24 cellular contexts compared by ENCODE assay signal in genomic region chrY:2907311-2907870, GRCh38. TPM values are rescaled to one million over a fixed set of nuclear protein-coding genes. Genes with fewer than 3 reads are reported as not detected.
DNase-seq lines count a peak whose midpoint lies in the region; TF ChIP-seq lines count a peak whose summit lies in the region.
"Had no signal": no experiment of that assay in that cellular context is flagged by ENCODE, and none has a peak within 500 bp of the region (broad histone marks: within the 10 kb centered on the region; RNA-seq: fewer than 3 reads in every experiment).

No MANE protein-coding gene starts in this region.

- 62% methylated on average over 3 of the region's 3 CpGs; no CpG with 5 or more reads in 1 of the 2 donors for whole genome bisulfite sequencing in esophagus squamous epithelium, 2 donors

- CTCF ChIA-PET in AG04449 (lab: Yijun Ruan, JAX) = no interaction called here

- no peak overlapping the region for H3K27ac ChIP-seq in esophagus squamous epithelium
- H3K27ac ChIP-seq: 22Rv1, BLaER1, SK-N-MC had no signal

- peaks cover 0 to 3% (median 0%) of the 10 kb centered on the region in 3 donors for H3K27me3 Mint-ChIP-seq in immature natural killer cell (ENCODE audit: low read depth in 3 of 3)

- no peaks in the 10 kb centered on the region for H3K36me3 Mint-ChIP-seq in immature natural killer cell
- H3K36me3 Mint-ChIP-seq: CD8-positive, alpha-beta T cell; T-cell had no signal

- H3K9me3 ChIP-seq in MG63 = peaks cover 29% of the 10 kb centered on the region
- no peaks in the 10 kb centered on the region for H3K9me3 ChIP-seq in esophagus squamous epithelium
- H3K9me3 ChIP-seq: BLaER1 had no signal

- H3K9me3 Mint-ChIP-seq in immature natural killer cell = peaks cover 0 to 2% (median 0%) of the 10 kb centered on the region in 6 donors

- TF ChIP-seq POLR2A in esophagus squamous epithelium (IDR thresholded peaks at IDR 0.05) = no peak

- intact Hi-C loops in esophagus squamous epithelium (cut with DNase I) = no loop called here

- H3K4me1 Mint-ChIP-seq in immature natural killer cell = no peaks in the 10 kb centered on the region

- TF ChIP-seq CTCF in AG04449 (IDR thresholded peaks at IDR 0.05; ENCODE audit: insufficient read depth, low read length, missing control alignments) = no peak
- no peak for TF ChIP-seq CTCF in esophagus squamous epithelium (IDR thresholded peaks at IDR 0.05)

- peak; percentile 50 for DNase-seq in AG04449 (ENCODE audit: low read depth, low spot score)
- peak; percentile 39 for DNase-seq in GM03348 (ENCODE audit: low spot score)
- DNase-seq in MG63 = peak; percentile 69
- DNase-seq in fibroblast of peridontal ligament (ENCODE audit: extremely low read depth) = peak; percentile 87
- DNase-seq in esophagus squamous epithelium (lab: John Stamatoyannopoulos, UW) = no peak
- no peak for DNase-seq in NCI-H187 treated with DMSO at 0.1 percent for 48 hours (lab: John Stamatoyannopoulos, UW)
- DNase-seq in NOMO-1 treated with dmso at 0.1 percent for 144 hours (lab: John Stamatoyannopoulos, UW; ENCODE audit: unreplicated experiment) = no peak
- DNase-seq in immature natural killer cell = no peak
- DNase-seq: CD8-positive, alpha-beta T cell; DMS79 treated with DMSO at 0.1 percent for 48 hours; GDM1; KG1; NCI-H1048; NCI-H1436 treated with DMSO at 0.1 percent for 48 hours; NCI-H2029 treated with DMSO at 0.1 percent for 48 hours; NCI-H2171 treated with DMSO at 0.1 percent for 48 hours; NCI-H446 treated with DMSO at 0.1 percent for 48 hours; Right ventricle myocardium superior; T-cell had no signal

- H3K36me3 ChIP-seq in MG63 = no peaks in the 10 kb centered on the region
- no peaks in the 10 kb centered on the region for H3K36me3 ChIP-seq in esophagus squamous epithelium
- H3K36me3 ChIP-seq: BLaER1 had no signal

- no peak overlapping the region for H3K4me3 Mint-ChIP-seq in immature natural killer cell
- H3K4me3 Mint-ChIP-seq: CD8-positive, alpha-beta T cell; GM23338; T-cell had no signal

- no peaks in the 10 kb centered on the region for H3K4me1 ChIP-seq in esophagus squamous epithelium
- H3K4me1 ChIP-seq: BLaER1 had no signal

- H3K4me3 ChIP-seq in AG04449 (ENCODE audit: low read depth, low read length) = no peak overlapping the region
- no peak overlapping the region for H3K4me3 ChIP-seq in MG63
- H3K4me3 ChIP-seq in esophagus squamous epithelium = no peak overlapping the region
- H3K4me3 ChIP-seq: BLaER1, GM23338, SK-N-MC had no signal

- H3K27me3 ChIP-seq in MG63 (no peaks in the 10 kb centered on the region), esophagus squamous epithelium (no peaks in the 10 kb centered on the region)
- H3K27me3 ChIP-seq: BLaER1 had no signal

- POLR2A ChIA-PET in AG04449 (lab: Yijun Ruan, JAX) = interaction anchor here (1.8 kb wide), 1 partner anchor 19 kb away, joined by 4 read pairs; no protein-coding TSS in a partner anchor

- no peak overlapping the region for H3K27ac Mint-ChIP-seq in immature natural killer cell
- H3K27ac Mint-ChIP-seq: CD8-positive, alpha-beta T cell; GM23338; T-cell had no signal

RNA-seq across cellular contexts. Expression of gene ZFY, which starts 27.8 kb away (rescaled TPM):
- total RNA-seq in MG63 (2014; rRNA removed; shearing (Covaris generic); ENCODE audit: low replicate concordance) = 23.3 and 37.4 TPM in 2 replicates
- 10 to 100 TPM in 1 of 4 donors, 1 to 10 TPM in 1, not detected in 2; 8.4 to 19.1 TPM for total RNA-seq in esophagus squamous epithelium
- not detected for polyA plus RNA-seq in immature natural killer cell
- total RNA-seq: MCF 10A had no signal

Comparison
In these comparisons a context has a peak if more than half of its experiments do, and no peak if none do; other contexts are left out.
1. DNase-seq: peak in AG04449 (single experiment), GM03348 (single experiment), MG63 (single experiment) and fibroblast of peridontal ligament (single experiment); none in esophagus squamous epithelium (single experiment), NCI-H187 treated with DMSO at 0.1 percent for 48 hours (single experiment), NOMO-1 treated with dmso at 0.1 percent for 144 hours (single experiment) and immature natural killer cell (0 of 3).